13 cellular contexts compared by ENCODE assay signal in genomic region chr1:247211339-247211738, GRCh38. TPM values are rescaled to one million over a fixed set of nuclear protein-coding genes. Genes with fewer than 3 reads are reported as not detected.
A peak's percentile ranks its signal among the peaks of the same experiment; 100 is the strongest.
DNase-seq lines count a peak whose midpoint lies in the region; ATAC-seq and TF ChIP-seq lines count a peak whose summit lies in the region.
"Had no signal": no experiment of that assay in that cellular context is flagged by ENCODE, and none has a peak within 500 bp of the region (broad histone marks: within the 10 kb centered on the region; RNA-seq: fewer than 3 reads in every experiment).

No MANE protein-coding gene starts in this region.

- TF ChIP-seq POLR2A in breast epithelium (IDR thresholded peaks at IDR 0.05) (no peak), tibial nerve (IDR thresholded peaks at IDR 0.05) (no peak)

- H3K9me3 ChIP-seq in breast epithelium (no peaks in the 10 kb centered on the region), T-helper 17 cell (ENCODE audit: control insufficient read depth, low read length, poor library complexity, severe bottlenecking) (no peaks in the 10 kb centered on the region), tibial nerve (no peaks in the 10 kb centered on the region)
- H3K9me3 ChIP-seq: mucosa of descending colon had no signal

- DNase-seq in MCF 10A (ENCODE audit: unreplicated experiment) (no peak), breast epithelium (ENCODE audit: low spot score in 2 of 2) (no peak), T-helper 17 cell (no peak), medulla oblongata (ENCODE audit: extremely low spot score) (peak; percentile 3), tibial nerve (ENCODE audit: low spot score in 2 of 2) (no peak), posterior vena cava (ENCODE audit: low spot score) (no peak), UCSD-AML1 (lab: John Stamatoyannopoulos, UW; ENCODE audit: unreplicated experiment) (no peak)
- no peak for DNase-seq in stimulated activated CD4-positive, alpha-beta T cell treated with anti-CD3 and anti-CD28 coated beads, Interleukin-12 subunit alpha, Interleukin-12 subunit beta, amount 100 ng/mL, for 4 hours

- H3K27me3 Mint-ChIP-seq in MCF 10A (ENCODE audit: insufficient read depth, unreplicated experiment) (peaks cover 32% of the 10 kb centered on the region), T-helper 17 cell (no peaks in the 10 kb centered on the region)

- TF ChIP-seq EP300 in tibial nerve (IDR thresholded peaks at IDR 0.05) = no peak

- H3K36me3 ChIP-seq in breast epithelium (no peaks in the 10 kb centered on the region), tibial nerve (peaks cover 0 to 7% (median 0%) of the 10 kb centered on the region in 3 donors)

- CTCF ChIA-PET in MCF 10A (lab: Yijun Ruan, JAX) = interaction anchor here (0.9 kb wide), 1 partner anchor 304 kb away, joined by 3 read pairs; no protein-coding TSS in a partner anchor

- H3K4me3 Mint-ChIP-seq in MCF 10A (ENCODE audit: unreplicated experiment) = no peak overlapping the region
- peak overlapping the region; percentile 21 for H3K4me3 Mint-ChIP-seq in T-helper 17 cell

- H3K4me1 ChIP-seq in breast epithelium = peaks cover 0 to 5% of the 10 kb centered on the region in 2 donors
- peaks cover 0 to 34% (median 16%) of the 10 kb centered on the region in 4 donors for H3K4me1 ChIP-seq in tibial nerve

- H3K36me3 Mint-ChIP-seq in MCF 10A (ENCODE audit: insufficient read depth, unreplicated experiment) (peaks cover 6% of the 10 kb centered on the region), T-helper 17 cell (ENCODE audit: low read depth) (peaks cover 4% of the 10 kb centered on the region)

- TF ChIP-seq CTCF in MCF 10A (IDR thresholded peaks at IDR 0.05; ENCODE audit: unreplicated experiment) (no peak), breast epithelium (IDR thresholded peaks at IDR 0.05) (no peak), tibial nerve (IDR thresholded peaks at IDR 0.05) (no peak)

- 56 to 70% methylated on average over 7 of the region's 7 CpGs for WGBS in tibial nerve, 2 donors

- no peak for ATAC-seq in T-helper 17 cell

- POLR2A ChIA-PET in MCF 10A (lab: Yijun Ruan, JAX) = interaction anchor here (0.5 to 5.3 kb wide), 5 partner anchors 11 to 121 kb away, joined by 3 to 53 read pairs (median 10); partner anchors contain the start of gene ZNF496

- peaks cover 23% of the 10 kb centered on the region for H3K4me1 Mint-ChIP-seq in MCF 10A (ENCODE audit: insufficient read depth, unreplicated experiment)
- H3K4me1 Mint-ChIP-seq in T-helper 17 cell = peaks cover 50% of the 10 kb centered on the region

- intact Hi-C loops in MCF 10A (cut with micrococcal nuclease) = no loop called here
- intact Hi-C loops in breast epithelium (cut with DNase I; ENCODE audit: low total_unique reads) = no loop called here
- intact Hi-C loops in posterior vena cava (cut with DNase I) = no loop called here

- H3K27ac ChIP-seq in breast epithelium (peak overlapping the region in 1 of 2 donors; percentile 84), tibial nerve (peak overlapping the region in 3 of 4 donors; percentile 59 to 94 (median 92))

- H3K4me3 ChIP-seq in breast epithelium (peak overlapping the region in 1 of 3 donors; percentile 77), tibial nerve (peak overlapping the region in 1 of 4 donors; percentile 98)

- no peaks in the 10 kb centered on the region for H3K27me3 ChIP-seq in breast epithelium
- H3K27me3 ChIP-seq in tibial nerve = no peaks in the 10 kb centered on the region

- H3K9me3 Mint-ChIP-seq in MCF 10A (ENCODE audit: unreplicated experiment) = no peaks in the 10 kb centered on the region

- no TSS peak for BruUV-seq in MCF 10A (replicated peaks; lab: Mats Ljungman, UMichigan)

- H3K27ac Mint-ChIP-seq in MCF 10A (ENCODE audit: low read depth, unreplicated experiment) (peak overlapping the region; percentile 98), T-helper 17 cell (peak overlapping the region; percentile 80)

RNA-seq across cellular contexts. Expression of gene ZNF124, which starts 39.5 kb away (rescaled TPM):
- total RNA-seq in MCF 10A (2022) (18.1 and 18.8 TPM in 2 replicates), breast epithelium (10 to 100 TPM; 16.8 to 54.2 (median 46.5) TPM), T-helper 17 cell (10 to 100 TPM; 12.0 to 16.7 TPM), tibial nerve (10 to 100 TPM; 11.1 to 34.1 (median 15.6) TPM), posterior vena cava (10 to 100 TPM; 15.5 to 22.9 TPM)

RNA-seq across cellular contexts. Expression of gene VN1R5, which starts 44.5 kb away (rescaled TPM):
- total RNA-seq in MCF 10A (2022) (not detected in 2 replicates), breast epithelium (not detected), T-helper 17 cell (not detected), tibial nerve (not detected), posterior vena cava (not detected)
- total RNA-seq: foreskin keratinocyte; M059J; mucosa of descending colon; subcutaneous adipose tissue; T-helper 2 cell treated with Interferon-gamma antibody and Interleukin-4, amounts not matched to agents 100 ng/mL and 5 ng/mL, for 36 hours had no signal
